ENCODE assay signal across 2 cellular contexts in genomic region chr12:121003650-121004049, GRCh38.
TF ChIP-seq lines count a peak whose summit lies in the region.

No MANE protein-coding gene starts in this region.

TF ChIP-seq in GM23338, 12 proteins besides CTCF, POLR2A, EP300 and RAD21:
- no peak for TF ChIP-seq ZNF331 (CRISPR knock-in tag; IDR thresholded peaks at IDR 0.05; ENCODE audit: low read depth)
- no peak for TF ChIP-seq STAT1 (IDR thresholded peaks at IDR 0.05; ENCODE audit: unreplicated experiment)
- TF ChIP-seq REST (IDR thresholded peaks at IDR 0.05; ENCODE audit: unreplicated experiment): no peak
- TF ChIP-seq CREB1 (CRISPR knock-in tag; IDR thresholded peaks at IDR 0.05; ENCODE audit: low read depth): no peak
- no peak for TF ChIP-seq EZH2phosphoT487 (IDR thresholded peaks at IDR 0.05; ENCODE audit: unreplicated experiment)
- TF ChIP-seq ZNF114 (CRISPR knock-in tag; IDR thresholded peaks at IDR 0.05): no peak
- TF ChIP-seq NANOG (IDR thresholded peaks at IDR 0.05; ENCODE audit: borderline replicate concordance): no peak
- no peak for TF ChIP-seq ZNF462 (CRISPR knock-in tag; IDR thresholded peaks at IDR 0.05)
- no peak for TF ChIP-seq POLR2AphosphoS5 (IDR thresholded peaks at IDR 0.05; ENCODE audit: low read depth)
- no peak for TF ChIP-seq EZH2 (IDR thresholded peaks at IDR 0.05; ENCODE audit: low read depth, unreplicated experiment)
- no peak for TF ChIP-seq ETS1 (IDR thresholded peaks at IDR 0.05)
- no peak for TF ChIP-seq JUNB (IDR thresholded peaks at IDR 0.05; ENCODE audit: unreplicated experiment)

TF ChIP-seq in H1, 55 proteins besides CTCF, POLR2A, EP300 and RAD21:
- TF ChIP-seq KDM1A (IDR thresholded peaks at IDR 0.05; ENCODE audit: borderline replicate concordance, low read length) (no peak), SIN3A (conservative IDR thresholded peaks at IDR 0.05 in 1 of 2, IDR thresholded peaks at IDR 0.05 in 1 of 2; ENCODE audit: low read depth in 1 of 2, low read length in 2 of 2) (no peak), BACH1 (IDR thresholded peaks at IDR 0.05; ENCODE audit: low read length) (no peak)
TF ChIP-seq in H1: peak in this region for 0.
